Comparison of ENCODE assay signal across 1 cellular context in genomic region chr1:167821969-167822685, GRCh38.
TF ChIP-seq lines count a peak whose summit lies in the region.

No MANE protein-coding gene starts in this region.

TF ChIP-seq in GM23338, 12 proteins besides CTCF, POLR2A, EP300 and RAD21 (continued from another document):
- TF ChIP-seq, protein P1, sequence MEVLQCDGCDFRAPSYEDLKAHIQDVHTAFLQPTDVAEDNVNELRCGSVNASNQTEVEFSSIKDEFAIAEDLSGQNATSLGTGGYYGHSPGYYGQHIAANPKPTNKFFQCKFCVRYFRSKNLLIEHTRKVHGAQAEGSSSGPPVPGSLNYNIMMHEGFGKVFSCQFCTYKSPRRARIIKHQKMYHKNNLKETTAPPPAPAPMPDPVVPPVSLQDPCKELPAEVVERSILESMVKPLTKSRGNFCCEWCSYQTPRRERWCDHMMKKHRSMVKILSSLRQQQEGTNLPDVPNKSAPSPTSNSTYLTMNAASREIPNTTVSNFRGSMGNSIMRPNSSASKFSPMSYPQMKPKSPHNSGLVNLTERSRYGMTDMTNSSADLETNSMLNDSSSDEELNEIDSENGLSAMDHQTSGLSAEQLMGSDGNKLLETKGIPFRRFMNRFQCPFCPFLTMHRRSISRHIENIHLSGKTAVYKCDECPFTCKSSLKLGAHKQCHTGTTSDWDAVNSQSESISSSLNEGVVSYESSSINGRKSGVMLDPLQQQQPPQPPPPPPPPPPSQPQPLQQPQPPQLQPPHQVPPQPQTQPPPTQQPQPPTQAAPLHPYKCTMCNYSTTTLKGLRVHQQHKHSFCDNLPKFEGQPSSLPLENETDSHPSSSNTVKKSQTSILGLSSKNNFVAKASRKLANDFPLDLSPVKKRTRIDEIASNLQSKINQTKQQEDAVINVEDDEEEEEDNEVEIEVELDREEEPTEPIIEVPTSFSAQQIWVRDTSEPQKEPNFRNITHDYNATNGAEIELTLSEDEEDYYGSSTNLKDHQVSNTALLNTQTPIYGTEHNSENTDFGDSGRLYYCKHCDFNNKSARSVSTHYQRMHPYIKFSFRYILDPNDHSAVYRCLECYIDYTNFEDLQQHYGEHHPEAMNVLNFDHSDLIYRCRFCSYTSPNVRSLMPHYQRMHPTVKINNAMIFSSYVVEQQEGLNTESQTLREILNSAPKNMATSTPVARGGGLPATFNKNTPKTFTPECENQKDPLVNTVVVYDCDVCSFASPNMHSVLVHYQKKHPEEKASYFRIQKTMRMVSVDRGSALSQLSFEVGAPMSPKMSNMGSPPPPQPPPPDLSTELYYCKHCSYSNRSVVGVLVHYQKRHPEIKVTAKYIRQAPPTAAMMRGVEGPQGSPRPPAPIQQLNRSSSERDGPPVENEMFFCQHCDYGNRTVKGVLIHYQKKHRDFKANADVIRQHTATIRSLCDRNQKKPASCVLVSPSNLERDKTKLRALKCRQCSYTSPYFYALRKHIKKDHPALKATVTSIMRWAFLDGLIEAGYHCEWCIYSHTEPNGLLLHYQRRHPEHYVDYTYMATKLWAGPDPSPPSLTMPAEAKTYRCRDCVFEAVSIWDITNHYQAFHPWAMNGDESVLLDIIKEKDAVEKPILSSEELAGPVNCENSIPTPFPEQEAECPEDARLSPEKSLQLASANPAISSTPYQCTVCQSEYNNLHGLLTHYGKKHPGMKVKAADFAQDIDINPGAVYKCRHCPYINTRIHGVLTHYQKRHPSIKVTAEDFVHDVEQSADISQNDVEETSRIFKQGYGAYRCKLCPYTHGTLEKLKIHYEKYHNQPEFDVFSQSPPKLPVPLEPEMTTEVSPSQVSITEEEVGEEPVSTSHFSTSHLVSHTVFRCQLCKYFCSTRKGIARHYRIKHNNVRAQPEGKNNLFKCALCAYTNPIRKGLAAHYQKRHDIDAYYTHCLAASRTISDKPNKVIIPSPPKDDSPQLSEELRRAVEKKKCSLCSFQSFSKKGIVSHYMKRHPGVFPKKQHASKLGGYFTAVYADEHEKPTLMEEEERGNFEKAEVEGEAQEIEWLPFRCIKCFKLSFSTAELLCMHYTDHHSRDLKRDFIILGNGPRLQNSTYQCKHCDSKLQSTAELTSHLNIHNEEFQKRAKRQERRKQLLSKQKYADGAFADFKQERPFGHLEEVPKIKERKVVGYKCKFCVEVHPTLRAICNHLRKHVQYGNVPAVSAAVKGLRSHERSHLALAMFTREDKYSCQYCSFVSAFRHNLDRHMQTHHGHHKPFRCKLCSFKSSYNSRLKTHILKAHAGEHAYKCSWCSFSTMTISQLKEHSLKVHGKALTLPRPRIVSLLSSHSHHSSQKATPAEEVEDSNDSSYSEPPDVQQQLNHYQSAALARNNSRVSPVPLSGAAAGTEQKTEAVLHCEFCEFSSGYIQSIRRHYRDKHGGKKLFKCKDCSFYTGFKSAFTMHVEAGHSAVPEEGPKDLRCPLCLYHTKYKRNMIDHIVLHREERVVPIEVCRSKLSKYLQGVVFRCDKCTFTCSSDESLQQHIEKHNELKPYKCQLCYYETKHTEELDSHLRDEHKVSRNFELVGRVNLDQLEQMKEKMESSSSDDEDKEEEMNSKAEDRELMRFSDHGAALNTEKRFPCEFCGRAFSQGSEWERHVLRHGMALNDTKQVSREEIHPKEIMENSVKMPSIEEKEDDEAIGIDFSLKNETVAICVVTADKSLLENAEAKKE (CRISPR knock-in tag; IDR thresholded peaks at IDR 0.05) = no peak
- no peak for TF ChIP-seq NANOG (IDR thresholded peaks at IDR 0.05; ENCODE audit: borderline replicate concordance)
- TF ChIP-seq STAT1 (IDR thresholded peaks at IDR 0.05; ENCODE audit: unreplicated experiment) = no peak
- TF ChIP-seq EZH2phosphoT487 (IDR thresholded peaks at IDR 0.05; ENCODE audit: unreplicated experiment) = no peak
- TF ChIP-seq REST (IDR thresholded peaks at IDR 0.05; ENCODE audit: unreplicated experiment) = no peak
- TF ChIP-seq EZH2 (IDR thresholded peaks at IDR 0.05; ENCODE audit: low read depth, unreplicated experiment) = no peak
